Comparison of ENCODE assay signal across 20 cellular contexts in genomic region chr7:17020250-17020649, GRCh38.
DNase-seq lines count a peak whose midpoint lies in the region; ATAC-seq, FAIRE-seq and TF ChIP-seq lines count a peak whose summit lies in the region.
"Had no signal": no experiment of that assay in that cellular context is flagged by ENCODE, and none has a peak within 500 bp of the region (broad histone marks: within the 10 kb centered on the region; RNA-seq: fewer than 3 reads in every experiment).

No MANE protein-coding gene starts in this region.

- no peak for TF ChIP-seq CTCF in bronchial epithelial cell (IDR thresholded peaks at IDR 0.05; ENCODE audit: insufficient read depth, low read length, severe bottlenecking)

- H3K27me3 ChIP-seq in bronchial epithelial cell (ENCODE audit: control insufficient read depth, insufficient read depth, low read length), result no peaks in the 10 kb centered on the region

- FAIRE-seq in bronchial epithelial cell (lab: Jason Lieb, UNC), result no peak
- FAIRE-seq in frontal cortex (lab: Jason Lieb, UNC), result no peak

- H3K4me1 Mint-ChIP-seq in T-helper 17 cell, result peaks cover 19% of the 10 kb centered on the region

- H3K27me3 Mint-ChIP-seq in T-helper 17 cell, result no peaks in the 10 kb centered on the region

- ATAC-seq in left lobe of liver, result peak; percentile 64
- no peak for ATAC-seq in GM19324 (IDR thresholded peaks at IDR 0.05; ENCODE audit: low FRiP score, unreplicated experiment)
- no peak for ATAC-seq in T-helper 17 cell
- ATAC-seq: SK-N-SH treated with all-trans-retinoic acid at 6 μM for 48 hours had no signal

- peak; percentile 24 for DNase-seq in NCI-H748 (lab: John Stamatoyannopoulos, UW; ENCODE audit: unreplicated experiment)
- no peak for DNase-seq in NCI-H748 treated with DMSO at 0.1 percent for 48 hours (lab: John Stamatoyannopoulos, UW)
- peak; percentile 88 for DNase-seq in bronchial epithelial cell (ENCODE audit: low read depth)
- DNase-seq in left lobe of liver (ENCODE audit: low spot score), result no peak
- DNase-seq in pulmonary artery endothelial cell (ENCODE audit: low read depth, low spot score), result peak; percentile 30
- no peak for DNase-seq in T-helper 17 cell
- no peak for DNase-seq in frontal cortex (ENCODE audit: low spot score in 2 of 2)
- DNase-seq: Calu3; CD4-positive, alpha-beta memory T cell; DMS79 treated with DMSO at 0.1 percent for 48 hours; H7; HFFc6; KG1; MV-4-11; NCI-H187; NCI-H2107; NCI-H524; SHP77 treated with DMSO at 0.1 percent for 48 hours had no signal

- H3K4me3 Mint-ChIP-seq in T-helper 17 cell, result no peak overlapping the region
- H3K4me3 Mint-ChIP-seq: CD4-positive, alpha-beta memory T cell; HFFc6 had no signal

- no peak overlapping the region for H3K4me3 ChIP-seq in bronchial epithelial cell (ENCODE audit: low read depth, low read length)

- no peaks in the 10 kb centered on the region for H3K36me3 ChIP-seq in bronchial epithelial cell (ENCODE audit: control insufficient read depth, insufficient read depth, low read length)

- H3K27ac Mint-ChIP-seq in T-helper 17 cell, result no peak overlapping the region
- H3K27ac Mint-ChIP-seq: HFFc6 had no signal

- no peaks in the 10 kb centered on the region for H3K36me3 Mint-ChIP-seq in T-helper 17 cell (ENCODE audit: low read depth)
- H3K36me3 Mint-ChIP-seq: CD4-positive, alpha-beta memory T cell had no signal

- H3K9me3 ChIP-seq in T-helper 17 cell (ENCODE audit: control insufficient read depth, low read length, poor library complexity, severe bottlenecking), result no peaks in the 10 kb centered on the region

Comparison
In these comparisons a context has a peak if more than half of its experiments do, and no peak if none do; other contexts are left out.
1. DNase-seq: peak in NCI-H748 (single experiment), bronchial epithelial cell (single experiment) and pulmonary artery endothelial cell (single experiment); none in NCI-H748 treated with DMSO at 0.1 percent for 48 hours (single experiment), left lobe of liver (single experiment), T-helper 17 cell (0 of 3) and frontal cortex (0 of 2).